Comparison of ENCODE assay signal across 9 cellular contexts in genomic region chr19:5719274-5719960, GRCh38. TPM values are rescaled to one million over a fixed set of nuclear protein-coding genes. Genes with fewer than 3 reads are reported as not detected.
DNase-seq lines count a peak whose midpoint lies in the region; ATAC-seq and TF ChIP-seq lines count a peak whose summit lies in the region.
"Had no signal": no experiment of that assay in that cellular context is flagged by ENCODE, and none has a peak within 500 bp of the region (broad histone marks: within the 10 kb centered on the region; RNA-seq: fewer than 3 reads in every experiment).

No MANE protein-coding gene starts in this region.

- DNase-seq in AG04450 (ENCODE audit: low read depth, low spot score) (no peak), NCI-H69 (lab: John Stamatoyannopoulos, UW) (peak; percentile 54), lung microvascular endothelial cell (ENCODE audit: low read depth in 2 of 2) (peak; percentile 23 to 28), thyroid gland (peak; percentile 21 to 28), GM10248 (ENCODE audit: extremely low spot score) (no peak)
- DNase-seq in central memory CD8-positive, alpha-beta T cell (ENCODE audit: low spot score in 2 of 2), result no peak

- peaks cover 9 to 16% of the 10 kb centered on the region in 2 donors for H3K4me1 ChIP-seq in thyroid gland

- POLR2A ChIA-PET in AG04450 (lab: Yijun Ruan, JAX), result interaction anchor here (0.9 to 1.7 kb wide), 7 partner anchors 19 to 109 kb away, joined by 3 to 14 read pairs (median 4); partner anchors contain the start of gene RPL36
- POLR2A ChIA-PET in GM10248 (lab: Yijun Ruan, JAX), result interaction anchor here (1.1 to 1.8 kb wide), 4 partner anchors 10 to 30 kb away, joined by 3 to 9 read pairs (median 6); partner anchors contain the start of gene RPL36

- H3K4me3 ChIP-seq in AG04450 (ENCODE audit: low read depth, low read length) (peak overlapping the region; percentile 98), thyroid gland (replicated peaks in 1 of 3) (peak overlapping the region; percentile 57 to 97 (median 94))

- no peak for TF ChIP-seq CTCF in AG04450 (IDR thresholded peaks at IDR 0.05; ENCODE audit: low read depth, low read length)
- TF ChIP-seq CTCF in thyroid gland (IDR thresholded peaks at IDR 0.05), result no peak
- no peak for TF ChIP-seq CTCF in GM10248 (IDR thresholded peaks at IDR 0.05; ENCODE audit: control extremely low read depth, extremely low read depth, low read depth, missing control alignments)

- WGBS in thyroid gland, 2 donors, result 0 to 1% methylated on average over 20 to 21 of the region's 58 CpGs

- H3K36me3 Mint-ChIP-seq in central memory CD8-positive, alpha-beta T cell (ENCODE audit: insufficient read depth), result peaks cover 20% of the 10 kb centered on the region

- H3K4me3 Mint-ChIP-seq in central memory CD8-positive, alpha-beta T cell, result peak overlapping the region; percentile 87

- ATAC-seq in GM18909 (IDR thresholded peaks at IDR 0.05; ENCODE audit: poor library complexity, unreplicated experiment), result peak; percentile 0
- ATAC-seq in central memory CD8-positive, alpha-beta T cell (replicated peaks; ENCODE audit: extremely low read depth, poor library complexity, severe bottlenecking), result no peak
- no peak for ATAC-seq in GM18511 (IDR thresholded peaks at IDR 0.05; ENCODE audit: unreplicated experiment)

- H3K4me1 Mint-ChIP-seq in central memory CD8-positive, alpha-beta T cell, result peaks cover 13% of the 10 kb centered on the region

- H3K27ac ChIP-seq in AG04450 (ENCODE audit: low read depth, low read length), result peak overlapping the region; percentile 98
- peak overlapping the region; percentile 71 to 89 (median 81) for H3K27ac ChIP-seq in thyroid gland

- no peak for TF ChIP-seq POLR2A in thyroid gland (IDR thresholded peaks at IDR 0.05)

- no peaks in the 10 kb centered on the region for H3K36me3 ChIP-seq in thyroid gland

- CTCF ChIA-PET in AG04450 (lab: Charles Lee), result interaction anchor here (0.6 to 2.7 kb wide), 4 partner anchors 31 to 549 kb away, joined by 3 to 23 read pairs (median 3); partner anchors contain the start of gene RPL36
- CTCF ChIA-PET in GM10248 (lab: Yijun Ruan, JAX), result interaction anchor here (1.3 to 6.5 kb wide), 4 partner anchors 24 to 302 kb away, joined by 3 to 79 read pairs (median 4); partner anchors contain the start of genes PRR22 and RPL36

- intact Hi-C loops in thyroid gland (cut with DNase I), result no loop called here

- H3K9me3 ChIP-seq in AG04450 (ENCODE audit: control insufficient read depth, insufficient read depth, low read length) (no peaks in the 10 kb centered on the region), thyroid gland (no peaks in the 10 kb centered on the region)

- no peaks in the 10 kb centered on the region for H3K9me3 Mint-ChIP-seq in central memory CD8-positive, alpha-beta T cell

- H3K27ac Mint-ChIP-seq in central memory CD8-positive, alpha-beta T cell (ENCODE audit: low read depth), result peak overlapping the region; percentile 94

- H3K27me3 Mint-ChIP-seq in central memory CD8-positive, alpha-beta T cell, result no peaks in the 10 kb centered on the region

- no peaks in the 10 kb centered on the region for H3K27me3 ChIP-seq in AG04450 (ENCODE audit: control insufficient read depth, insufficient read depth, low read length)
- no peaks in the 10 kb centered on the region for H3K27me3 ChIP-seq in thyroid gland

RNA-seq across cellular contexts. Expression of gene LONP1, which starts 0.5 kb away (rescaled TPM):
- 37.8 and 48.6 TPM in 2 replicates for polyA plus RNA-seq in AG04450 (2011; rRNA removed)
- 34.4 and 54.3 TPM in 2 replicates for polyA minus RNA-seq in AG04450 (2011; rRNA and poly(A)+ RNA removed)
- total RNA-seq in lung microvascular endothelial cell, result 44.9 and 51.4 TPM in 2 replicates
- total RNA-seq in thyroid gland, result 100 to 1,000 TPM in 1 of 4 donors, 10 to 100 TPM in 3; 45.0 to 100 (median 67.9) TPM

RNA-seq across cellular contexts. Expression of gene CATSPERD, which starts 1.0 kb away (rescaled TPM):
- polyA plus RNA-seq in AG04450 (2011; rRNA removed), result not detected in 2 replicates
- polyA minus RNA-seq in AG04450 (2011; rRNA and poly(A)+ RNA removed), result not detected in 2 replicates
- total RNA-seq in lung microvascular endothelial cell (not detected in 2 replicates), thyroid gland (not detected)
- total RNA-seq: HT1080 had no signal

RNA-seq across cellular contexts. Expression of gene RPL36, which starts 29.3 kb away (rescaled TPM):
- 478 and 743 TPM in 2 replicates for polyA plus RNA-seq in AG04450 (2011; rRNA removed)
- polyA minus RNA-seq in AG04450 (2011; rRNA and poly(A)+ RNA removed), result 228 and 256 TPM in 2 replicates
- total RNA-seq in lung microvascular endothelial cell, result 763 and 989 TPM in 2 replicates
- 100 to 1,000 TPM; 313 to 561 (median 386) TPM for total RNA-seq in thyroid gland

RNA-seq across cellular contexts. Expression of gene HSD11B1L, which starts 38.6 kb away (rescaled TPM):
- polyA plus RNA-seq in AG04450 (2011; rRNA removed), result 4.9 and 7.0 TPM in 2 replicates
- 2.3 and 2.4 TPM in 2 replicates for polyA minus RNA-seq in AG04450 (2011; rRNA and poly(A)+ RNA removed)
- total RNA-seq in lung microvascular endothelial cell (6.1 and 9.1 TPM in 2 replicates), thyroid gland (10 to 100 TPM in 3 of 4 donors, 1 to 10 TPM in 1; 7.3 to 30.4 (median 15.8) TPM)

RNA-seq across cellular contexts. Expression of gene MICOS13, which starts 39.1 kb away (rescaled TPM):
- 25.2 and 39.3 TPM in 2 replicates for polyA plus RNA-seq in AG04450 (2011; rRNA removed)
- 8.0 and 8.5 TPM in 2 replicates for polyA minus RNA-seq in AG04450 (2011; rRNA and poly(A)+ RNA removed)
- total RNA-seq in lung microvascular endothelial cell, result 44.7 and 65.3 TPM in 2 replicates
- 10 to 100 TPM; 20.1 to 68.3 (median 47.2) TPM for total RNA-seq in thyroid gland

Comparison
In these comparisons a context has a peak if more than half of its experiments do, and no peak if none do; other contexts are left out.
1. DNase-seq: peak in NCI-H69 (single experiment), lung microvascular endothelial cell (2 of 2) and thyroid gland (2 of 2); none in AG04450 (single experiment), central memory CD8-positive, alpha-beta T cell (0 of 2) and GM10248 (single experiment).